34 cellular contexts compared by ENCODE assay signal in genomic region chr14:50331596-50331995, GRCh38.
"Had no signal": no experiment of that assay in that cellular context is flagged by ENCODE, and none has a peak within 500 bp of the region (broad histone marks: within the 10 kb centered on the region; RNA-seq: fewer than 3 reads in every experiment).

No MANE protein-coding gene starts in this region.

- H3K4me3 Mint-ChIP-seq: activated CD4-positive, alpha-beta memory T cell treated with anti-CD3 and anti-CD28 coated beads for 36 hours; activated CD4-positive, alpha-beta T cell treated with anti-CD3 and anti-CD28 coated beads for 36 hours; activated CD4-positive, alpha-beta T cell treated with anti-CD3 and anti-CD28 coated beads, Interleukin-2, amount 10 ng/mL, durations not matched to agents 24 days and 14 days; activated CD8-positive, alpha-beta memory T cell treated with anti-CD3 and anti-CD28 coated beads, Interleukin-2, amount 10 ng/mL, durations not matched to agents 7 days and 5 days; activated CD8-positive, alpha-beta T cell treated with anti-CD3 and anti-CD28 coated beads, Interleukin-2, amount 10 ng/mL, durations not matched to agents 7 days and 5 days; activated naive CD4-positive, alpha-beta T cell treated with anti-CD3 and anti-CD28 coated beads for 36 hours; activated naive CD8-positive, alpha-beta T cell; activated T-helper 1 cell treated with anti-CD3 and anti-CD28 coated beads, Interleukin-12 subunit alpha, Interleukin-12 subunit beta, Interleukin-2, Interleukin-4 antibody, amounts not matched to agents 30 ng/mL and 10 ng/mL and 1 ng/mL, durations not matched to agents 14 hours and 24 hours and 36 hours; central memory CD8-positive, alpha-beta T cell; effector memory CD8-positive, alpha-beta T cell; T-helper 17 cell; T-helper 2 cell treated with Interferon-gamma antibody and Interleukin-4, amounts not matched to agents 5 μg/mL and 100 μg/mL, for 36 hours had no signal

- H3K9me3 Mint-ChIP-seq: activated CD4-positive, alpha-beta memory T cell treated with anti-CD3 and anti-CD28 coated beads for 36 hours; activated CD4-positive, alpha-beta T cell treated with anti-CD3 and anti-CD28 coated beads, Interleukin-2, amount 10 ng/mL, durations not matched to agents 24 days and 14 days; activated naive CD4-positive, alpha-beta T cell treated with anti-CD3 and anti-CD28 coated beads for 36 hours; activated T-helper 1 cell treated with anti-CD3 and anti-CD28 coated beads, Interleukin-12 subunit alpha, Interleukin-12 subunit beta, Interleukin-2, Interleukin-4 antibody, amounts not matched to agents 30 ng/mL and 10 ng/mL and 1 ng/mL, durations not matched to agents 14 hours and 24 hours and 36 hours; activated T-helper 2 cell treated with anti-CD3 and anti-CD28 coated beads, Interferon-gamma antibody, Interleukin-2, Interleukin-4, amounts not matched to agents 10 μg/mL and 5 μg/mL and 100 μg/mL, durations not matched to agents 14 hours and 24 hours and 36 hours; central memory CD8-positive, alpha-beta T cell; effector memory CD8-positive, alpha-beta T cell; T-helper 2 cell treated with Interferon-gamma antibody and Interleukin-4, amounts not matched to agents 5 μg/mL and 100 μg/mL, for 36 hours had no signal

- H3K27me3 Mint-ChIP-seq: activated CD4-positive, alpha-beta memory T cell treated with anti-CD3 and anti-CD28 coated beads for 36 hours; activated CD4-positive, alpha-beta T cell treated with anti-CD3 and anti-CD28 coated beads for 36 hours; activated CD4-positive, alpha-beta T cell treated with anti-CD3 and anti-CD28 coated beads, Interleukin-2, amount 10 ng/mL, durations not matched to agents 24 days and 14 days; activated CD8-positive, alpha-beta memory T cell treated with anti-CD3 and anti-CD28 coated beads, Interleukin-2, amount 10 ng/mL, durations not matched to agents 7 days and 5 days; activated naive CD8-positive, alpha-beta T cell; central memory CD8-positive, alpha-beta T cell; effector memory CD8-positive, alpha-beta T cell; T-helper 17 cell had no signal

- H3K9me3 ChIP-seq: esophagus muscularis mucosa, gastrocnemius medialis, heart left ventricle had no signal

- H3K27ac Mint-ChIP-seq: activated CD4-positive, alpha-beta memory T cell treated with anti-CD3 and anti-CD28 coated beads for 36 hours; activated CD4-positive, alpha-beta T cell treated with anti-CD3 and anti-CD28 coated beads for 36 hours; activated CD4-positive, alpha-beta T cell treated with anti-CD3 and anti-CD28 coated beads, Interleukin-2, amount 10 ng/mL, durations not matched to agents 24 days and 14 days; activated CD8-positive, alpha-beta memory T cell treated with anti-CD3 and anti-CD28 coated beads, Interleukin-2, amount 10 ng/mL, durations not matched to agents 7 days and 5 days; activated CD8-positive, alpha-beta T cell treated with anti-CD3 and anti-CD28 coated beads, Interleukin-2, amount 10 ng/mL, durations not matched to agents 7 days and 5 days; activated naive CD4-positive, alpha-beta T cell treated with anti-CD3 and anti-CD28 coated beads for 36 hours; activated T-helper 1 cell treated with anti-CD3 and anti-CD28 coated beads, Interleukin-12 subunit alpha, Interleukin-12 subunit beta, Interleukin-2, Interleukin-4 antibody, amounts not matched to agents 30 ng/mL and 10 ng/mL and 1 ng/mL, durations not matched to agents 14 hours and 24 hours and 36 hours; activated T-helper 2 cell treated with anti-CD3 and anti-CD28 coated beads, Interferon-gamma antibody, Interleukin-2, Interleukin-4, amounts not matched to agents 10 μg/mL and 5 μg/mL and 100 μg/mL, durations not matched to agents 14 hours and 24 hours and 36 hours; T-helper 17 cell; T-helper 2 cell treated with Interferon-gamma antibody and Interleukin-4, amounts not matched to agents 5 μg/mL and 100 μg/mL, for 36 hours had no signal

- H3K4me3 ChIP-seq: esophagus muscularis mucosa, gastrocnemius medialis, heart left ventricle had no signal

- H3K27ac ChIP-seq: brain microvascular endothelial cell, esophagus muscularis mucosa, foreskin keratinocyte, gastrocnemius medialis, heart left ventricle, WERI-Rb-1 had no signal

- H3K36me3 ChIP-seq: brain microvascular endothelial cell, WERI-Rb-1 had no signal

- H3K27me3 ChIP-seq: brain microvascular endothelial cell, esophagus muscularis mucosa, foreskin keratinocyte, gastrocnemius medialis, heart left ventricle had no signal

- DNase-seq: activated CD4-positive, alpha-beta memory T cell treated with anti-CD3 and anti-CD28 coated beads for 36 hours; activated CD4-positive, alpha-beta T cell treated with anti-CD3 and anti-CD28 coated beads for 36 hours; activated CD4-positive, alpha-beta T cell treated with anti-CD3 and anti-CD28 coated beads, Interleukin-2, amount 10 ng/mL, durations not matched to agents 24 days and 14 days; activated CD4-positive, CD25-positive, alpha-beta regulatory T cell; activated CD4-positive, CD25-positive, alpha-beta regulatory T cell treated with anti-CD3 and anti-CD28 coated beads, Interleukin-2, amount 50 U/mL, for 72 hours; activated CD8-positive, alpha-beta memory T cell treated with anti-CD3 and anti-CD28 coated beads, Interleukin-2, amount 10 ng/mL, durations not matched to agents 7 days and 5 days; activated CD8-positive, alpha-beta memory T cell treated with anti-CD3 and anti-CD28 coated beads, Interleukin-2, amount 50 U/mL, for 4 hours; activated CD8-positive, alpha-beta T cell treated with anti-CD3 and anti-CD28 coated beads, Interleukin-2, amount 10 ng/mL, durations not matched to agents 7 days and 5 days; activated effector memory CD4-positive, alpha-beta T cell treated with anti-CD3 and anti-CD28 coated beads, Interleukin-2, amount 50 U/mL, for 16 hours; activated naive CD4-positive, alpha-beta T cell treated with anti-CD3 and anti-CD28 coated beads for 36 hours; activated T-cell treated with anti-CD3 and anti-CD28 coated beads, Interleukin-2, amount 50 U/mL, for 1 hour; activated T-cell treated with anti-CD3 and anti-CD28 coated beads, Interleukin-2, amount 50 U/mL, for 48 hours; amniotic stem cell; anterior cingulate cortex; brain microvascular endothelial cell; cortex of kidney; dermis blood vessel endothelial cell; effector CD4-positive, alpha-beta T cell; effector memory CD8-positive, alpha-beta T cell; erythroblast; foreskin keratinocyte; gastrocnemius medialis; glutamatergic neuron; heart left ventricle; T-helper 1 cell; T-helper 17 cell; T1000; WERI-Rb-1 had no signal

- H3K36me3 Mint-ChIP-seq: activated CD4-positive, alpha-beta memory T cell treated with anti-CD3 and anti-CD28 coated beads for 36 hours had no signal

- ATAC-seq: activated CD4-positive, alpha-beta T cell treated with anti-CD3 and anti-CD28 coated beads for 36 hours; activated CD8-positive, alpha-beta memory T cell treated with anti-CD3 and anti-CD28 coated beads, Interleukin-2, amount 10 ng/mL, durations not matched to agents 7 days and 5 days; activated CD8-positive, alpha-beta T cell treated with anti-CD3 and anti-CD28 coated beads, Interleukin-2, amount 10 ng/mL, durations not matched to agents 7 days and 5 days; effector memory CD8-positive, alpha-beta T cell; foreskin keratinocyte; gastrocnemius medialis; heart left ventricle; T-helper 17 cell had no signal
